ENCODE assay signal across 11 cellular contexts in genomic region chr16:51971184-51971583, GRCh38.
A peak's percentile ranks its signal among the peaks of the same experiment; 100 is the strongest.
DNase-seq lines count a peak whose midpoint lies in the region; ATAC-seq, FAIRE-seq and TF ChIP-seq lines count a peak whose summit lies in the region.
"Had no signal": no experiment of that assay in that cellular context is flagged by ENCODE, and none has a peak within 500 bp of the region (broad histone marks: within the 10 kb centered on the region; RNA-seq: fewer than 3 reads in every experiment).

No MANE protein-coding gene starts in this region.

- H3K9ac ChIP-seq in DND-41 (ENCODE audit: low read depth, low read length) (no peak overlapping the region), astrocyte (ENCODE audit: low read length) (no peak overlapping the region)

- no peaks in the 10 kb centered on the region for H3K4me1 Mint-ChIP-seq in astrocyte (ENCODE audit: low read depth, unreplicated experiment)
- no peaks in the 10 kb centered on the region for H3K4me1 Mint-ChIP-seq in activated T-cell treated with anti-CD3 and anti-CD28 coated beads, Interleukin-2, amount 50 U/mL, for 24 hours (ENCODE audit: low read depth)

- H3K36me3 Mint-ChIP-seq in astrocyte (ENCODE audit: low read depth, unreplicated experiment) = no peaks in the 10 kb centered on the region
- no peaks in the 10 kb centered on the region for H3K36me3 Mint-ChIP-seq in activated T-cell treated with anti-CD3 and anti-CD28 coated beads, Interleukin-2, amount 50 U/mL, for 24 hours (ENCODE audit: low read depth)

- no peak overlapping the region for H3K4me3 Mint-ChIP-seq in astrocyte (ENCODE audit: unreplicated experiment)
- no peak overlapping the region for H3K4me3 Mint-ChIP-seq in activated T-cell treated with anti-CD3 and anti-CD28 coated beads, Interleukin-2, amount 50 U/mL, for 24 hours

- TF ChIP-seq CTCF in DND-41 (IDR thresholded peaks at IDR 0.05; ENCODE audit: borderline replicate concordance, extremely low read depth, low read length, poor library complexity, severe bottlenecking) = peak; percentile 25
- TF ChIP-seq CTCF in astrocyte (IDR thresholded peaks at IDR 0.05; ENCODE audit: insufficient read depth, low read depth, low read length) = peak; percentile 46
- TF ChIP-seq CTCF in Peyer's patch (IDR thresholded peaks at IDR 0.05) = peak in 1 of 6 experiments; percentile 11

- H3K4me2 ChIP-seq in DND-41 (ENCODE audit: insufficient read depth, low read length) (no peak overlapping the region), astrocyte (ENCODE audit: low read length) (no peak overlapping the region)

- H3K27ac ChIP-seq in DND-41 (ENCODE audit: low read length) (no peak overlapping the region), astrocyte (ENCODE audit: low read depth, low read length) (no peak overlapping the region), Peyer's patch (no peak overlapping the region)

- no peak overlapping the region for H3K4me3 ChIP-seq in DND-41 (ENCODE audit: low read depth in 1 of 2, low read length in 2 of 2)
- H3K4me3 ChIP-seq in astrocyte (ENCODE audit: insufficient read depth, low read depth, low read length) = no peak overlapping the region
- no peak overlapping the region for H3K4me3 ChIP-seq in Peyer's patch

- no peaks in the 10 kb centered on the region for H3K9me3 Mint-ChIP-seq in astrocyte (ENCODE audit: unreplicated experiment)
- H3K9me3 Mint-ChIP-seq in activated T-cell treated with anti-CD3 and anti-CD28 coated beads, Interleukin-2, amount 50 U/mL, for 24 hours = peaks cover 12% of the 10 kb centered on the region

- H3K36me3 ChIP-seq in DND-41 (ENCODE audit: insufficient read depth, low read length) (no peaks in the 10 kb centered on the region), astrocyte (ENCODE audit: insufficient read depth, low read length) (no peaks in the 10 kb centered on the region), Peyer's patch (no peaks in the 10 kb centered on the region)

- H3K79me2 ChIP-seq in DND-41 (ENCODE audit: insufficient read depth, low read length) (no peaks in the 10 kb centered on the region), astrocyte (ENCODE audit: insufficient read depth, low read length) (no peaks in the 10 kb centered on the region)

- H3K9me3 ChIP-seq in DND-41 (ENCODE audit: insufficient read depth, low read length, severe bottlenecking) (no peaks in the 10 kb centered on the region), astrocyte (ENCODE audit: insufficient read depth, low read depth, low read length) (no peaks in the 10 kb centered on the region), Peyer's patch (no peaks in the 10 kb centered on the region)

- H2AFZ ChIP-seq in DND-41 (ENCODE audit: low read depth, low read length) (no peak overlapping the region), astrocyte (ENCODE audit: low read depth, low read length) (no peak overlapping the region)

- DNase-seq in DND-41 = no peak
- peak; percentile 50 for DNase-seq in M059J (ENCODE audit: low read depth)
- DNase-seq in astrocyte (ENCODE audit: low read depth) = no peak
- DNase-seq in myocyte (ENCODE audit: low read depth) = peak; percentile 62
- no peak for DNase-seq in Peyer's patch
- DNase-seq in stimulated activated CD4-positive, alpha-beta T cell treated with anti-CD3 and anti-CD28 coated beads, Interleukin-4, amount 100 ng/mL, for 4 hours = no peak
- DNase-seq in activated T-cell treated with anti-CD3 and anti-CD28 coated beads, Interleukin-2, amount 50 U/mL, for 24 hours = no peak
- DNase-seq: activated gamma-delta T cell treated with Interleukin-2 at 50 U/mL for 16 hours, T-helper 1 cell, trophoblast cell had no signal

- ATAC-seq in DND-41 (ENCODE audit: insufficient read depth, low read depth) (no peak), HG03432 (IDR thresholded peaks at IDR 0.05; ENCODE audit: unreplicated experiment) (no peak)

- H3K27me3 ChIP-seq in DND-41 (ENCODE audit: insufficient read depth, low read length, poor library complexity) (no peaks in the 10 kb centered on the region), astrocyte (ENCODE audit: insufficient read depth, low read length) (no peaks in the 10 kb centered on the region), Peyer's patch (no peaks in the 10 kb centered on the region)

- H4K20me1 ChIP-seq in DND-41 (ENCODE audit: insufficient read depth, low read length) (no peaks in the 10 kb centered on the region), astrocyte (ENCODE audit: insufficient read depth, low read length) (no peaks in the 10 kb centered on the region)

- peaks cover 10% of the 10 kb centered on the region for H3K27me3 Mint-ChIP-seq in astrocyte (ENCODE audit: low read depth, unreplicated experiment)
- no peaks in the 10 kb centered on the region for H3K27me3 Mint-ChIP-seq in activated T-cell treated with anti-CD3 and anti-CD28 coated beads, Interleukin-2, amount 50 U/mL, for 24 hours

- FAIRE-seq in astrocyte (lab: Jason Lieb, UNC) = no peak

- H3K4me1 ChIP-seq in DND-41 (ENCODE audit: insufficient read depth, low read length) (no peaks in the 10 kb centered on the region), astrocyte (ENCODE audit: insufficient read depth, low read length) (no peaks in the 10 kb centered on the region), Peyer's patch (no peaks in the 10 kb centered on the region)

- TF ChIP-seq POLR2A in Peyer's patch (IDR thresholded peaks at IDR 0.05) = no peak

- H3K27ac Mint-ChIP-seq in astrocyte (ENCODE audit: unreplicated experiment) = no peak overlapping the region
- H3K27ac Mint-ChIP-seq in activated T-cell treated with anti-CD3 and anti-CD28 coated beads, Interleukin-2, amount 50 U/mL, for 24 hours = no peak overlapping the region

Comparison
In these comparisons a context has a peak if more than half of its experiments do, and no peak if none do; other contexts are left out.
1. DNase-seq: peak in M059J (single experiment) and myocyte (single experiment); none in DND-41 (single experiment), astrocyte (single experiment), Peyer's patch (0 of 3), stimulated activated CD4-positive, alpha-beta T cell treated with anti-CD3 and anti-CD28 coated beads, Interleukin-4, amount 100 ng/mL, for 4 hours (0 of 2) and activated T-cell treated with anti-CD3 and anti-CD28 coated beads, Interleukin-2, amount 50 U/mL, for 24 hours (single experiment).